20 cellular contexts compared by ENCODE assay signal in the genomic region with DNA sequence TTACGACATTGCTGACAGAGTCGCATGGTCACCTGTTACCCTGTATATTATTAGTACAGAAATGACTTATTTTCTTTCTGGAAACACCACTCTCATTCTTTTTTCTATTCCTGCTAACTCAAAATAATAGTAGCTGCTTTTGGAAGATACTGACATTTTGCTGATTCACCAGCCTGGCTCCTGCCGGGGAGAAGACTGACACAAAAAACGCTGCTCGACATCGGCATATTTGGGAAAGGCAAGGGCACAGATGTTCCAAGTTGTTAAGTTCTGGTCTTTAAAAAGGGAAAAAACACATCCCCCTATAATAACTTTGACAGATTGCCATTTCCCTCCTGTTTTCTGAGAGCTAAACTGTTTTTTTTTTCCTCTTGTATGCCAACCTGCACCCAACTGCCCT.
"Had no signal": no experiment of that assay in that cellular context is flagged by ENCODE, and none has a peak within 500 bp of the region (broad histone marks: within the 10 kb centered on the region; RNA-seq: fewer than 3 reads in every experiment).

No MANE protein-coding gene starts in this region.

- H3K27ac Mint-ChIP-seq: dendritic cell treated with granulocyte-macrophage colony-stimulating factor and Interleukin-4, amounts not matched to agents 40 ng/mL and 50 ng/mL, for 4 days; natural killer cell; neural progenitor cell; progenitor cell of endocrine pancreas; stimulated activated effector memory CD8-positive, alpha-beta T cell treated with anti-CD3 and anti-CD28 coated beads, Interleukin-12 subunit alpha, Interleukin-12 subunit beta, amount 100 ng/mL, for 72 hours; stimulated activated naive CD8-positive, alpha-beta T cell treated with anti-CD3 and anti-CD28 coated beads, Interleukin-15, Interleukin-2, amounts not matched to agents 100 ng/mL and 50 ng/mL, for 24 hours had no signal

- H3K4me3 Mint-ChIP-seq: dendritic cell treated with granulocyte-macrophage colony-stimulating factor and Interleukin-4, amounts not matched to agents 40 ng/mL and 50 ng/mL, for 4 days; natural killer cell; neural progenitor cell; stimulated activated effector memory CD8-positive, alpha-beta T cell treated with anti-CD3 and anti-CD28 coated beads, Interleukin-12 subunit alpha, Interleukin-12 subunit beta, amount 100 ng/mL, for 72 hours; stimulated activated naive CD8-positive, alpha-beta T cell treated with anti-CD3 and anti-CD28 coated beads, Interleukin-15, Interleukin-2, amounts not matched to agents 100 ng/mL and 50 ng/mL, for 24 hours had no signal

- H3K27me3 Mint-ChIP-seq: dendritic cell treated with granulocyte-macrophage colony-stimulating factor and Interleukin-4, amounts not matched to agents 40 ng/mL and 50 ng/mL, for 4 days; progenitor cell of endocrine pancreas; stimulated activated naive CD8-positive, alpha-beta T cell treated with anti-CD3 and anti-CD28 coated beads, Interleukin-15, Interleukin-2, amounts not matched to agents 100 ng/mL and 50 ng/mL, for 24 hours had no signal

- H3K27me3 ChIP-seq: esophagus squamous epithelium, heart right ventricle, neural progenitor cell, ovary, testis, tibial nerve had no signal

- H3K4me3 ChIP-seq: esophagus squamous epithelium, heart right ventricle, mucosa of descending colon, neural progenitor cell, ovary, smooth muscle cell, testis, tibial nerve had no signal

- H3K9me3 ChIP-seq: esophagus squamous epithelium, mucosa of descending colon, ovary, testis, tibial nerve had no signal

- H3K36me3 Mint-ChIP-seq: natural killer cell had no signal

- H3K36me3 ChIP-seq: neural progenitor cell, ovary had no signal

- H3K9me3 Mint-ChIP-seq: dendritic cell treated with granulocyte-macrophage colony-stimulating factor and Interleukin-4, amounts not matched to agents 40 ng/mL and 50 ng/mL, for 4 days; natural killer cell; neural progenitor cell; stimulated activated effector memory CD8-positive, alpha-beta T cell treated with anti-CD3 and anti-CD28 coated beads, Interleukin-12 subunit alpha, Interleukin-12 subunit beta, amount 100 ng/mL, for 72 hours; stimulated activated naive CD8-positive, alpha-beta T cell treated with anti-CD3 and anti-CD28 coated beads, Interleukin-15, Interleukin-2, amounts not matched to agents 100 ng/mL and 50 ng/mL, for 24 hours had no signal

- H3K27ac ChIP-seq: heart right ventricle, ovary, testis, tibial nerve had no signal

- DNase-seq: esophagus squamous epithelium; foreskin fibroblast; heart right ventricle; islet precursor cell; mammary epithelial cell; mucosa of descending colon; natural killer cell; ovary; right cardiac atrium; stimulated activated CD4-positive, alpha-beta T cell treated with anti-CD3 and anti-CD28 coated beads, Interleukin-4, amount 100 ng/mL, for 1 hour; stimulated activated CD8-positive, alpha-beta memory T cell treated with anti-CD3 and anti-CD28 coated beads, Interleukin-4, amount 100 ng/mL, for 48 hours; testis had no signal

- H3K4me1 ChIP-seq: esophagus squamous epithelium, testis, tibial nerve had no signal

- ATAC-seq: heart right ventricle; left lobe of liver; mucosa of descending colon; natural killer cell; stimulated activated effector memory CD8-positive, alpha-beta T cell treated with anti-CD3 and anti-CD28 coated beads, Interleukin-12 subunit alpha, Interleukin-12 subunit beta, amount 100 ng/mL, for 72 hours had no signal
